9 cellular contexts compared by ENCODE assay signal in genomic region chr1:174938306-174939000, GRCh38.
DNase-seq lines count a peak whose midpoint lies in the region; ATAC-seq, FAIRE-seq and TF ChIP-seq lines count a peak whose summit lies in the region.
"Had no signal": no experiment of that assay in that cellular context is flagged by ENCODE, and none has a peak within 500 bp of the region (broad histone marks: within the 10 kb centered on the region; RNA-seq: fewer than 3 reads in every experiment).

No MANE protein-coding gene starts in this region.

- H3K4me1 ChIP-seq in left ventricle myocardium inferior (peaks cover 24% of the 10 kb centered on the region), thymus (ENCODE audit: control insufficient read depth, insufficient read depth, low read length) (peaks cover 4% of the 10 kb centered on the region)

- DNase-seq in left ventricle myocardium superior (no peak), left ventricle myocardium inferior (no peak), T-cell (peak in 1 of 34 experiments; percentile 10), OCI-M2 (lab: John Stamatoyannopoulos, UW; ENCODE audit: unreplicated experiment) (no peak), NCI-H526 treated with DMSO at 0.1 percent for 48 hours (lab: John Stamatoyannopoulos, UW) (no peak)
- no peak for DNase-seq in stimulated activated CD8-positive, alpha-beta memory T cell treated with anti-CD3 and anti-CD28 coated beads, Interleukin-4, amount 100 ng/mL, for 48 hours
- DNase-seq: NCI-H345 had no signal

- CTCF ChIA-PET in T-cell (lab: Charles Lee), result interaction anchor here in 1 of 2 donors (0.6 kb wide), 1 partner anchor 59 kb away, joined by 5 read pairs; no protein-coding TSS in a partner anchor

- peaks cover 8 to 29% (median 21%) of the 10 kb centered on the region in 3 donors for H3K4me1 Mint-ChIP-seq in T-cell

- H3K4me3 ChIP-seq in left ventricle myocardium inferior (no peak overlapping the region), thymus (ENCODE audit: low read length) (peak overlapping the region; percentile 23)

- intact Hi-C loops in left ventricle myocardium superior (cut with micrococcal nuclease), result no loop called here
- intact Hi-C loops in left ventricle myocardium inferior (cut with micrococcal nuclease), result no loop called here

- H3K36me3 Mint-ChIP-seq in T-cell, result peaks cover 5% of the 10 kb centered on the region

- H3K9me3 ChIP-seq in left ventricle myocardium inferior (replicated peaks) (no peaks in the 10 kb centered on the region), thymus (ENCODE audit: control insufficient read depth) (no peaks in the 10 kb centered on the region)

- no peak for TF ChIP-seq CTCF in left ventricle myocardium inferior (IDR thresholded peaks at IDR 0.05; ENCODE audit: borderline replicate concordance)

- H3K27me3 ChIP-seq in left ventricle myocardium inferior (ENCODE audit: low read depth) (no peaks in the 10 kb centered on the region), thymus (ENCODE audit: control insufficient read depth, insufficient read depth) (no peaks in the 10 kb centered on the region)

- WGBS in thymus, result 8% methylated on average over 6 of the region's 6 CpGs

- H3K36me3 ChIP-seq in left ventricle myocardium inferior (no peaks in the 10 kb centered on the region), thymus (ENCODE audit: control insufficient read depth, insufficient read depth) (no peaks in the 10 kb centered on the region)

- H3K27ac ChIP-seq in left ventricle myocardium inferior (replicated peaks) (no peak overlapping the region), thymus (ENCODE audit: low read depth) (no peak overlapping the region)

- peak overlapping the region; percentile 18 to 23 for H3K27ac Mint-ChIP-seq in T-cell

- ATAC-seq in left ventricle myocardium superior (peak; percentile 43), T-cell (replicated peaks in 1 of 4) (peak in 2 of 4 experiments; percentile 35 to 47)

- POLR2A ChIA-PET in T-cell (lab: Charles Lee), result interaction anchor here (0.5 to 0.8 kb wide), 2 partner anchors 30 to 66 kb away, joined by 3 to 7 read pairs; no protein-coding TSS in a partner anchor

- peak overlapping the region; percentile 7 to 75 (median 9) for H3K4me3 Mint-ChIP-seq in T-cell

- no peaks in the 10 kb centered on the region for H3K27me3 Mint-ChIP-seq in T-cell

- FAIRE-seq in islet of Langerhans (lab: Jason Lieb, UNC), result peak; percentile 33

- no peaks in the 10 kb centered on the region for H3K9me3 Mint-ChIP-seq in T-cell
